Comparison of ENCODE assay signal across 15 cellular contexts in the genomic region with DNA sequence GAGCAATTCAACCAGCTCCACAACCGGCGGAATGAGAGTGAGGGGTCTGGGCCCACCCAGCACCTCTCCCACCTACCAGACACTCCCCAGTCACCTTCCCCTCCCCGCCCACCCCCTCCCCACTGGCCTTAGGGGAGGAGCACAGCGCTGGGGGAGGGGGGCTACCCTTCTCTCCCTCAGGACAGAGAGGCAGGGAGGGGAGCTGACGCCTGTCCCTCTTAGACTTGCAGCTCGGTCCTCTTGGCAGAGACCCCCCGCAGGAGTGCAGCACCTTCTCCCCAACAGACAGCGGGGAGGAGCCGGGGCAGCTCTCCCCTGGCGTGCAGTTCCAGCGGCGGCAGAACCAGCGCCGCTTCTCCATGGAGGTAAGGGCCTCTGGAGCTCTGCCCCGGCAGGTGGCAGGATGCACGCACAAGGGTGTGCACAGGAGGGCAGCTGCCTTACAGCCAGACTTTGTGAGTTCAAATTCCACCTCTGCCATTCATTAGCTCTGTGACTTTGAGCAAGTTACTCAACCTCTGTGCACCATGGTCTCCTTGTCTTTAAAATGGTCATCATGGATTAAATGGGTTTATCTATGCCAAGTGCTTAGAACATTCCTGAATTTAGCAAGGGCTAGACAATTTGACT.
"Had no signal": no experiment of that assay in that cellular context is flagged by ENCODE, and none has a peak within 500 bp of the region (broad histone marks: within the 10 kb centered on the region; RNA-seq: fewer than 3 reads in every experiment).

No MANE protein-coding gene starts in this region.

- H3K36me3 Mint-ChIP-seq: activated naive CD8-positive, alpha-beta T cell treated with anti-CD3 and anti-CD28 coated beads, Interleukin-2, amount 10 ng/mL, durations not matched to agents 7 days and 5 days; immature natural killer cell; naive thymus-derived CD8-positive, alpha-beta T cell had no signal

- H2AFZ ChIP-seq: hepatocyte had no signal

- H3K27ac Mint-ChIP-seq: activated B cell treated with CpG ODN at 0.5 μM for 24 hours; activated CD4-positive, alpha-beta T cell treated with anti-CD3 and anti-CD28 coated beads for 36 hours; activated naive CD8-positive, alpha-beta T cell treated with anti-CD3 and anti-CD28 coated beads, Interleukin-2, amount 10 ng/mL, durations not matched to agents 7 days and 5 days; dendritic cell treated with granulocyte-macrophage colony-stimulating factor and Interleukin-4, amounts not matched to agents 40 ng/mL and 50 ng/mL, for 4 days; immature natural killer cell; T-helper 17 cell had no signal

- H3K36me3 ChIP-seq: ovary, vagina had no signal

- H3K4me3 Mint-ChIP-seq: activated B cell treated with CpG ODN at 0.5 μM for 24 hours; activated CD4-positive, alpha-beta T cell treated with anti-CD3 and anti-CD28 coated beads for 36 hours; activated naive CD8-positive, alpha-beta T cell treated with anti-CD3 and anti-CD28 coated beads, Interleukin-2, amount 10 ng/mL, durations not matched to agents 7 days and 5 days; activated T-cell treated with anti-CD3 and anti-CD28 coated beads, Interleukin-2, amount 50 U/mL, for 4 hours; dendritic cell treated with granulocyte-macrophage colony-stimulating factor and Interleukin-4, amounts not matched to agents 40 ng/mL and 50 ng/mL, for 4 days; immature natural killer cell; naive thymus-derived CD8-positive, alpha-beta T cell; T-helper 17 cell had no signal

- H3K27ac ChIP-seq: hepatocyte, left ventricle myocardium inferior, ovary, psoas muscle, stomach, testis, vagina had no signal

- H3K4me1 ChIP-seq: psoas muscle, testis had no signal

- H3K9me3 Mint-ChIP-seq: activated B cell treated with CpG ODN at 0.5 μM for 24 hours; activated naive CD8-positive, alpha-beta T cell treated with anti-CD3 and anti-CD28 coated beads, Interleukin-2, amount 10 ng/mL, durations not matched to agents 7 days and 5 days; activated T-cell treated with anti-CD3 and anti-CD28 coated beads, Interleukin-2, amount 50 U/mL, for 4 hours; dendritic cell treated with granulocyte-macrophage colony-stimulating factor and Interleukin-4, amounts not matched to agents 40 ng/mL and 50 ng/mL, for 4 days; immature natural killer cell; naive thymus-derived CD8-positive, alpha-beta T cell had no signal

- H3K4me1 Mint-ChIP-seq: activated B cell treated with CpG ODN at 0.5 μM for 24 hours; activated CD4-positive, alpha-beta T cell treated with anti-CD3 and anti-CD28 coated beads for 36 hours; activated naive CD8-positive, alpha-beta T cell treated with anti-CD3 and anti-CD28 coated beads, Interleukin-2, amount 10 ng/mL, durations not matched to agents 7 days and 5 days; immature natural killer cell had no signal

- H3K79me2 ChIP-seq: hepatocyte had no signal

- H3K4me3 ChIP-seq: hepatocyte, left ventricle myocardium inferior, ovary, psoas muscle, stomach, testis, vagina had no signal

- H3K27me3 ChIP-seq: hepatocyte, ovary, testis, vagina had no signal

- H3K27me3 Mint-ChIP-seq: activated CD4-positive, alpha-beta T cell treated with anti-CD3 and anti-CD28 coated beads for 36 hours; activated naive CD8-positive, alpha-beta T cell treated with anti-CD3 and anti-CD28 coated beads, Interleukin-2, amount 10 ng/mL, durations not matched to agents 7 days and 5 days; naive thymus-derived CD8-positive, alpha-beta T cell had no signal

- H3K9me3 ChIP-seq: left ventricle myocardium inferior, ovary, psoas muscle, stomach, testis, vagina had no signal

- H3K4me2 ChIP-seq: hepatocyte had no signal
